ENCODE assay signal across 20 cellular contexts in the genomic region with DNA sequence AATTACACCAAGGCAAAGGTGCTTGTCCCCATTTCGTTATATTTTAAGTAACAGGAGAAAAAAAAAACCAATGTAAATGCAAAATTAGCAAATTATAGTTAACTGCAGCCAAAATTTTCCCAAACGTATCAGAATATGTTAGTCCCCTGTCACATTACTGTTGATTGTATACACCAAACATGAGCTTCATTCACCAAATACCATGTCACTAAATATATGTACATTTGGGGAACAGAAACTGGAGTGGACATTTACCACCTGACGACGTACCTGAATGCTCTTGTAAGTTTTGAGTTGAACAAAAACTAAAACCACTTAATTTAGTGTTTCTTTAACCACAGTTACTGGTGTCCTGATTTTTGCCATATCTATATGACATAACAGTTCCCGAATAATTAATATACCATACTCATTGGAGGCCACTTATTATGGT. TPM values are rescaled to one million over a fixed set of nuclear protein-coding genes. Genes with fewer than 3 reads are reported as not detected.
A peak's percentile ranks its signal among the peaks of the same experiment; 100 is the strongest.
DNase-seq lines count a peak whose midpoint lies in the region; ATAC-seq and TF ChIP-seq lines count a peak whose summit lies in the region.
"Had no signal": no experiment of that assay in that cellular context is flagged by ENCODE, and none has a peak within 500 bp of the region (broad histone marks: within the 10 kb centered on the region; RNA-seq: fewer than 3 reads in every experiment).

No MANE protein-coding gene starts in this region.

- H3K4me2 ChIP-seq in OCI-LY7 (ENCODE audit: low read length) = peak overlapping the region; percentile 92

- no peaks in the 10 kb centered on the region for H3K36me3 Mint-ChIP-seq in natural killer cell
- H3K36me3 Mint-ChIP-seq in natural killer cell treated with Interleukin-12 subunit alpha and Interleukin-12 subunit beta and Interleukin-15 and Interleukin-18, amount 100 ng/mL, for 72 hours = no peaks in the 10 kb centered on the region
- peaks cover 3% of the 10 kb centered on the region for H3K36me3 Mint-ChIP-seq in chondrocyte (ENCODE audit: low read depth)

- H3K9me3 ChIP-seq in OCI-LY7 (ENCODE audit: low read length) (no peaks in the 10 kb centered on the region; the same call in 1 of the 2 replicates), body of pancreas (no peaks in the 10 kb centered on the region), thyroid gland (no peaks in the 10 kb centered on the region)

- CTCF ChIA-PET in OCI-LY7 (lab: Charles Lee; ENCODE audit: unreplicated experiment) = no interaction called here

- DNase-seq in natural killer cell (no peak), OCI-LY7 (ENCODE audit: low spot score) (peak; percentile 49), chondrocyte (ENCODE audit: low spot score) (no peak), body of pancreas (no peak), NCI-H146 (lab: John Stamatoyannopoulos, UW) (no peak), thyroid gland (no peak)
- no peak for DNase-seq in natural killer cell treated with Interleukin-12 subunit alpha and Interleukin-12 subunit beta and Interleukin-15 and Interleukin-18, amount 100 ng/mL, for 72 hours (ENCODE audit: low spot score)
- DNase-seq: activated CD4-positive, alpha-beta T cell treated with anti-CD3 and anti-CD28 coated beads, Interleukin-2, amount 50 U/mL, for 1 hour; activated CD8-positive, alpha-beta memory T cell treated with anti-CD3 and anti-CD28 coated beads, Interleukin-2, amount 50 U/mL, for 48 hours; activated effector memory CD4-positive, alpha-beta T cell treated with anti-CD3 and anti-CD28 coated beads, Interleukin-2, amount 50 U/mL, for 16 hours; NCI-H1092; NCI-H446 treated with DMSO at 0.1 percent for 48 hours; NK-92 treated with Interleukin-12 subunit alpha and Interleukin-12 subunit beta, amount 100 ng/mL, for 24 hours; WERI-Rb-1 had no signal

- H2AFZ ChIP-seq in OCI-LY7 (ENCODE audit: low read length) = no peak overlapping the region

- no peak overlapping the region for H3K4me3 Mint-ChIP-seq in natural killer cell
- H3K4me3 Mint-ChIP-seq in natural killer cell treated with Interleukin-12 subunit alpha and Interleukin-12 subunit beta and Interleukin-15 and Interleukin-18, amount 100 ng/mL, for 72 hours = no peak overlapping the region
- H3K4me3 Mint-ChIP-seq in chondrocyte (ENCODE audit: unreplicated experiment) = no peak overlapping the region
- H3K4me3 Mint-ChIP-seq: T-helper 2 cell treated with Interferon-gamma antibody and Interleukin-4, amounts not matched to agents 5 μg/mL and 100 μg/mL, for 36 hours had no signal

- H3K79me2 ChIP-seq in OCI-LY7 (ENCODE audit: insufficient read depth, low read depth, low read length) = peaks cover 29% of the 10 kb centered on the region; the same call in 1 of the 2 replicates

- H3K4me1 Mint-ChIP-seq in natural killer cell (peaks cover 20 to 36% of the 10 kb centered on the region in 2 donors), chondrocyte (ENCODE audit: low read depth) (peaks cover 41% of the 10 kb centered on the region)
- peaks cover 22 to 30% of the 10 kb centered on the region in 2 donors for H3K4me1 Mint-ChIP-seq in natural killer cell treated with Interleukin-12 subunit alpha and Interleukin-12 subunit beta and Interleukin-15 and Interleukin-18, amount 100 ng/mL, for 72 hours (ENCODE audit: low read depth in 2 of 2)

- peak; percentile 32 for TF ChIP-seq CTCF in natural killer cell (IDR thresholded peaks at IDR 0.05)
- peak; percentile 56; the same call in 1 of the 2 replicates for TF ChIP-seq CTCF in OCI-LY7 (conservative IDR thresholded peaks at IDR 0.05; ENCODE audit: low read length)
- peak; percentile 61 for TF ChIP-seq CTCF in chondrocyte (IDR thresholded peaks at IDR 0.05)
- peak in 1 of 7 experiments; percentile 5 for TF ChIP-seq CTCF in body of pancreas (IDR thresholded peaks at IDR 0.05)
- TF ChIP-seq CTCF in thyroid gland (IDR thresholded peaks at IDR 0.05) = no peak

- no peak overlapping the region for H3K4me3 ChIP-seq in OCI-LY7 (ENCODE audit: low read depth, low read length, poor library complexity, severe bottlenecking)
- H3K4me3 ChIP-seq in body of pancreas = no peak overlapping the region
- no peak overlapping the region for H3K4me3 ChIP-seq in thyroid gland (replicated peaks in 1 of 3)
- H3K4me3 ChIP-seq: BLaER1 treated with 17β-estradiol and CSF1 and Interleukin-3, amounts not matched to agents 10 nM and 100 nM; lung had no signal

- H3K27ac ChIP-seq in OCI-LY7 (ENCODE audit: low read depth, low read length, poor library complexity, severe bottlenecking) = peak overlapping the region; percentile 88
- H3K27ac ChIP-seq in body of pancreas = no peak overlapping the region
- H3K27ac ChIP-seq in thyroid gland = no peak overlapping the region
- H3K27ac ChIP-seq: BLaER1 treated with 17β-estradiol and CSF1 and Interleukin-3, amounts not matched to agents 10 nM and 100 nM; WERI-Rb-1 had no signal

- TF ChIP-seq POLR2A in body of pancreas (IDR thresholded peaks at IDR 0.05) (no peak), thyroid gland (IDR thresholded peaks at IDR 0.05) (no peak)

- H3K4me1 ChIP-seq in OCI-LY7 (ENCODE audit: insufficient read depth, low read length, poor library complexity, severe bottlenecking) (peaks cover 38% of the 10 kb centered on the region), body of pancreas (peaks cover 19% of the 10 kb centered on the region), thyroid gland (peaks cover 6 to 9% of the 10 kb centered on the region in 2 donors)

- WGBS in body of pancreas, 2 donors = 30 to 35% methylated on average over 5 of the region's 5 CpGs
- WGBS in thyroid gland, 2 donors = 40 to 44% methylated on average over 5 of the region's 5 CpGs

- POLR2A ChIA-PET in OCI-LY7 (lab: Charles Lee) = interaction anchor here (0.8 to 1.4 kb wide), 2 partner anchors 11 to 22 kb away, joined by 3 read pairs; no protein-coding TSS in a partner anchor

- no TSS peak for BruUV-seq in OCI-LY7 (replicated peaks; lab: Mats Ljungman, UMichigan)

- H3K36me3 ChIP-seq in OCI-LY7 (ENCODE audit: insufficient read depth, low read length) (no peaks in the 10 kb centered on the region), body of pancreas (replicated peaks in 1 of 2; ENCODE audit: insufficient read depth in 1 of 2, low read depth in 2 of 2) (no peaks in the 10 kb centered on the region), thyroid gland (no peaks in the 10 kb centered on the region)
- H3K36me3 ChIP-seq: BLaER1 treated with 17β-estradiol and CSF1 and Interleukin-3, amounts not matched to agents 10 nM and 100 nM; WERI-Rb-1 had no signal

- H3K27me3 ChIP-seq in body of pancreas = no peaks in the 10 kb centered on the region
- H3K27me3 ChIP-seq in thyroid gland = no peaks in the 10 kb centered on the region

- ATAC-seq in natural killer cell (no peak), GM19328 (IDR thresholded peaks at IDR 0.05; ENCODE audit: unreplicated experiment) (no peak), body of pancreas (no peak)
- ATAC-seq in natural killer cell treated with Interleukin-12 subunit alpha and Interleukin-12 subunit beta and Interleukin-15 and Interleukin-18, amount 100 ng/mL, for 72 hours = no peak
- ATAC-seq: HCT116 had no signal

- H3K27ac Mint-ChIP-seq in natural killer cell (no peak overlapping the region), chondrocyte (ENCODE audit: unreplicated experiment) (peak overlapping the region; percentile 96)
- no peak overlapping the region for H3K27ac Mint-ChIP-seq in natural killer cell treated with Interleukin-12 subunit alpha and Interleukin-12 subunit beta and Interleukin-15 and Interleukin-18, amount 100 ng/mL, for 72 hours
- H3K27ac Mint-ChIP-seq: T-helper 2 cell treated with Interferon-gamma antibody and Interleukin-4, amounts not matched to agents 5 μg/mL and 100 μg/mL, for 36 hours; type B pancreatic cell had no signal

- no peaks in the 10 kb centered on the region for H4K20me1 ChIP-seq in OCI-LY7 (ENCODE audit: insufficient read depth, low read length)

- intact Hi-C loops in natural killer cell (cut with micrococcal nuclease) (loop anchor here (1.0 to 10.0 kb wide), 6 partner anchors 194 to 1522 kb away; no protein-coding TSS in a partner anchor), OCI-LY7 (cut with micrococcal nuclease; ENCODE audit: unreplicated experiment) (loop anchor here (1.0 to 5.0 kb wide), 5 partner anchors 75 to 580 kb away; no protein-coding TSS in a partner anchor), body of pancreas (cut with DNase I) (no loop called here), thyroid gland (cut with DNase I) (loop anchor here (10.0 kb wide), 3 partner anchors 152 to 1032 kb away; no protein-coding TSS in a partner anchor)

- H3K27me3 Mint-ChIP-seq in natural killer cell (ENCODE audit: low read depth in 2 of 2) (no peaks in the 10 kb centered on the region), chondrocyte (ENCODE audit: low read depth) (no peaks in the 10 kb centered on the region)
- H3K27me3 Mint-ChIP-seq in natural killer cell treated with Interleukin-12 subunit alpha and Interleukin-12 subunit beta and Interleukin-15 and Interleukin-18, amount 100 ng/mL, for 72 hours = no peaks in the 10 kb centered on the region

- H3K9me2 ChIP-seq in OCI-LY7 (ENCODE audit: insufficient read depth, low read length) = no peaks in the 10 kb centered on the region

- H3K9me3 Mint-ChIP-seq in natural killer cell (no peaks in the 10 kb centered on the region), chondrocyte (ENCODE audit: low read depth) (peaks cover 8% of the 10 kb centered on the region)
- no peaks in the 10 kb centered on the region for H3K9me3 Mint-ChIP-seq in natural killer cell treated with Interleukin-12 subunit alpha and Interleukin-12 subunit beta and Interleukin-15 and Interleukin-18, amount 100 ng/mL, for 72 hours
- H3K9me3 Mint-ChIP-seq: T-helper 2 cell treated with Interferon-gamma antibody and Interleukin-4, amounts not matched to agents 5 μg/mL and 100 μg/mL, for 36 hours had no signal

RNA-seq across cellular contexts. Expression of gene FOXP1, which starts 3.3 kb away (rescaled TPM):
- total RNA-seq in natural killer cell = 100 to 1,000 TPM; 166 to 185 (median 166) TPM
- total RNA-seq in natural killer cell treated with Interleukin-12 subunit alpha and Interleukin-12 subunit beta and Interleukin-15 and Interleukin-18, amount 100 ng/mL, for 72 hours = 10 to 100 TPM; 59.7 to 65.4 TPM
- 67.2 and 87.3 TPM in 2 replicates for total RNA-seq in OCI-LY7 (2014; rRNA removed; shearing (Covaris generic))
- 151 and 168 TPM in 2 replicates for total RNA-seq in OCI-LY7 (2022)
- 206 to 249 TPM (median 220 TPM) in 3 replicates for total RNA-seq in chondrocyte
- 10 to 100 TPM; 85.7 to 86.1 TPM for total RNA-seq in body of pancreas
- total RNA-seq in thyroid gland = 100 to 1,000 TPM; 111 to 187 (median 141) TPM

Comparison
In these comparisons a context has a peak if more than half of its experiments do, and no peak if none do; other contexts are left out.
1. CTCF ChIP-seq: peak in natural killer cell (single experiment), OCI-LY7 (single experiment) and chondrocyte (single experiment); none in thyroid gland (0 of 6).